Comparison of ENCODE assay signal across 31 cellular contexts in the genomic region with DNA sequence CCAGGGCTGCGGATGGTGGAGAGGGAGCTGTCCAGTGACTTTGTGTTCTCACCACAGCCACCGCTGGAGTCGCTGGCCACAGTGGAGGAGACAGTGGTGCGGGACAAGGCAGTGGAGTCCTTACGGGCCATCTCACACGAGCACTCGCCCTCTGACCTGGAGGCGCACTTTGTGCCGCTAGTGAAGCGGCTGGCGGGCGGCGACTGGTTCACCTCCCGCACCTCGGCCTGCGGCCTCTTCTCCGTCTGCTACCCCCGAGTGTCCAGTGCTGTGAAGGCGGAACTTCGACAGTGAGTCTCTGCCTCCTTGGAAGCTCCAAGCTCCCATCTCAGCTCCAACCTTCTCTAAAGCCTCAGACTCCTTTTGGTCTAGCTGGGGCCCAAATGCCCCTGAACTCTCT.
"Had no signal": no experiment of that assay in that cellular context is flagged by ENCODE, and none has a peak within 500 bp of the region (broad histone marks: within the 10 kb centered on the region; RNA-seq: fewer than 3 reads in every experiment).

No MANE protein-coding gene starts in this region.

- H3K9me3 Mint-ChIP-seq: activated CD4-positive, alpha-beta memory T cell treated with anti-CD3 and anti-CD28 coated beads, Interleukin-2, amount 10 ng/mL, durations not matched to agents 7 days and 5 days; activated CD4-positive, alpha-beta T cell treated with anti-CD3 and anti-CD28 coated beads, Interleukin-2, amount 10 ng/mL, durations not matched to agents 24 days and 14 days; activated naive CD4-positive, alpha-beta T cell treated with anti-CD3 and anti-CD28 coated beads for 36 hours; activated naive CD4-positive, alpha-beta T cell treated with anti-CD3 and anti-CD28 coated beads, Interleukin-2, amount 50 U/mL, for 24 hours; activated naive CD8-positive, alpha-beta T cell treated with anti-CD3 and anti-CD28 coated beads for 36 hours; activated naive CD8-positive, alpha-beta T cell treated with anti-CD3 and anti-CD28 coated beads, Interleukin-2, amount 50 U/mL, for 24 hours; activated T-cell treated with anti-CD3 and anti-CD28 coated beads, Interleukin-2, amount 50 U/mL, for 24 hours; activated T-cell treated with anti-CD3 and anti-CD28 coated beads, Interleukin-2, amount 50 U/mL, for 72 hours; effector memory CD8-positive, alpha-beta T cell; T-helper 2 cell treated with Interferon-gamma antibody and Interleukin-4, amounts not matched to agents 5 μg/mL and 100 μg/mL, for 36 hours had no signal

- FAIRE-seq: colon, endometrium, frontal cortex had no signal

- H3K27ac Mint-ChIP-seq: activated CD4-positive, alpha-beta memory T cell treated with anti-CD3 and anti-CD28 coated beads, Interleukin-2, amount 10 ng/mL, durations not matched to agents 7 days and 5 days; activated CD4-positive, alpha-beta T cell treated with anti-CD3 and anti-CD28 coated beads for 36 hours; activated CD4-positive, alpha-beta T cell treated with anti-CD3 and anti-CD28 coated beads, Interleukin-2, amount 10 ng/mL, durations not matched to agents 24 days and 14 days; activated naive CD4-positive, alpha-beta T cell treated with anti-CD3 and anti-CD28 coated beads for 36 hours; activated naive CD8-positive, alpha-beta T cell treated with anti-CD3 and anti-CD28 coated beads, Interleukin-2, amount 50 U/mL, for 24 hours; activated T-cell treated with anti-CD3 and anti-CD28 coated beads, Interleukin-2, amount 50 U/mL, for 72 hours; effector memory CD8-positive, alpha-beta T cell; T-helper 17 cell; T-helper 2 cell treated with Interferon-gamma antibody and Interleukin-4, amounts not matched to agents 5 μg/mL and 100 μg/mL, for 36 hours had no signal

- H3K4me1 ChIP-seq: body of pancreas had no signal

- DNase-seq: activated CD4-positive, alpha-beta memory T cell treated with anti-CD3 and anti-CD28 coated beads, Interleukin-2, amount 10 ng/mL, durations not matched to agents 7 days and 5 days; activated CD4-positive, alpha-beta T cell treated with anti-CD3 and anti-CD28 coated beads for 36 hours; activated CD4-positive, alpha-beta T cell treated with anti-CD3 and anti-CD28 coated beads, Interleukin-2, amount 10 ng/mL, durations not matched to agents 24 days and 14 days; activated CD4-positive, CD25-positive, alpha-beta regulatory T cell; activated CD4-positive, CD25-positive, alpha-beta regulatory T cell treated with anti-CD3 and anti-CD28 coated beads, Interleukin-2, amount 50 U/mL, for 72 hours; activated CD8-positive, alpha-beta memory T cell treated with anti-CD3 and anti-CD28 coated beads, Interleukin-2, amount 50 U/mL, for 48 hours; activated naive CD4-positive, alpha-beta T cell treated with anti-CD3 and anti-CD28 coated beads for 36 hours; activated naive CD8-positive, alpha-beta T cell treated with anti-CD3 and anti-CD28 coated beads for 36 hours; activated naive CD8-positive, alpha-beta T cell treated with anti-CD3 and anti-CD28 coated beads, Interleukin-2, amount 50 U/mL, for 24 hours; activated T-cell treated with anti-CD3 and anti-CD28 coated beads for 4 hours; activated T-cell treated with anti-CD3 and anti-CD28 coated beads, Interleukin-2, amount 50 U/mL, for 24 hours; activated T-cell treated with anti-CD3 and anti-CD28 coated beads, Interleukin-2, amount 50 U/mL, for 72 hours; amygdala; body of pancreas; caudate nucleus; cortex of kidney; dermis blood vessel endothelial cell; effector CD4-positive, alpha-beta T cell; effector memory CD8-positive, alpha-beta T cell; foreskin fibroblast; T-helper 1 cell; T-helper 17 cell; T1000; WERI-Rb-1 had no signal

- H3K9me3 ChIP-seq: adrenal gland, body of pancreas had no signal

- H3K4me3 ChIP-seq: adrenal gland, body of pancreas had no signal

- H3K27ac ChIP-seq: body of pancreas, WERI-Rb-1 had no signal

- ATAC-seq: activated CD4-positive, alpha-beta T cell treated with anti-CD3 and anti-CD28 coated beads for 36 hours; activated naive CD8-positive, alpha-beta T cell treated with anti-CD3 and anti-CD28 coated beads, Interleukin-2, amount 50 U/mL, for 24 hours; activated T-cell treated with anti-CD3 and anti-CD28 coated beads, Interleukin-2, amount 50 U/mL, for 72 hours; body of pancreas; effector memory CD8-positive, alpha-beta T cell; esophagus mucosa; T-helper 17 cell had no signal

- H3K4me1 Mint-ChIP-seq: activated CD4-positive, alpha-beta memory T cell treated with anti-CD3 and anti-CD28 coated beads, Interleukin-2, amount 10 ng/mL, durations not matched to agents 7 days and 5 days; activated CD4-positive, alpha-beta T cell treated with anti-CD3 and anti-CD28 coated beads for 36 hours; activated CD4-positive, alpha-beta T cell treated with anti-CD3 and anti-CD28 coated beads, Interleukin-2, amount 10 ng/mL, durations not matched to agents 24 days and 14 days; activated naive CD8-positive, alpha-beta T cell treated with anti-CD3 and anti-CD28 coated beads for 36 hours; activated naive CD8-positive, alpha-beta T cell treated with anti-CD3 and anti-CD28 coated beads, Interleukin-2, amount 50 U/mL, for 24 hours had no signal

- H3K27me3 Mint-ChIP-seq: activated CD4-positive, alpha-beta memory T cell treated with anti-CD3 and anti-CD28 coated beads, Interleukin-2, amount 10 ng/mL, durations not matched to agents 7 days and 5 days; activated CD4-positive, alpha-beta T cell treated with anti-CD3 and anti-CD28 coated beads for 36 hours; activated CD4-positive, alpha-beta T cell treated with anti-CD3 and anti-CD28 coated beads, Interleukin-2, amount 10 ng/mL, durations not matched to agents 24 days and 14 days; activated naive CD4-positive, alpha-beta T cell treated with anti-CD3 and anti-CD28 coated beads, Interleukin-2, amount 50 U/mL, for 24 hours; activated naive CD8-positive, alpha-beta T cell treated with anti-CD3 and anti-CD28 coated beads for 36 hours; activated naive CD8-positive, alpha-beta T cell treated with anti-CD3 and anti-CD28 coated beads, Interleukin-2, amount 50 U/mL, for 24 hours; activated T-cell treated with anti-CD3 and anti-CD28 coated beads, Interleukin-2, amount 50 U/mL, for 24 hours; effector memory CD8-positive, alpha-beta T cell; T-helper 17 cell had no signal

- H3K27me3 ChIP-seq: adrenal gland, body of pancreas had no signal

- H3K4me3 Mint-ChIP-seq: activated CD4-positive, alpha-beta memory T cell treated with anti-CD3 and anti-CD28 coated beads, Interleukin-2, amount 10 ng/mL, durations not matched to agents 7 days and 5 days; activated CD4-positive, alpha-beta T cell treated with anti-CD3 and anti-CD28 coated beads for 36 hours; activated CD4-positive, alpha-beta T cell treated with anti-CD3 and anti-CD28 coated beads, Interleukin-2, amount 10 ng/mL, durations not matched to agents 24 days and 14 days; activated naive CD4-positive, alpha-beta T cell treated with anti-CD3 and anti-CD28 coated beads for 36 hours; activated naive CD4-positive, alpha-beta T cell treated with anti-CD3 and anti-CD28 coated beads, Interleukin-2, amount 50 U/mL, for 24 hours; activated naive CD8-positive, alpha-beta T cell treated with anti-CD3 and anti-CD28 coated beads for 36 hours; activated naive CD8-positive, alpha-beta T cell treated with anti-CD3 and anti-CD28 coated beads, Interleukin-2, amount 50 U/mL, for 24 hours; activated T-cell treated with anti-CD3 and anti-CD28 coated beads, Interleukin-2, amount 50 U/mL, for 24 hours; activated T-cell treated with anti-CD3 and anti-CD28 coated beads, Interleukin-2, amount 50 U/mL, for 72 hours; effector memory CD8-positive, alpha-beta T cell; T-helper 17 cell; T-helper 2 cell treated with Interferon-gamma antibody and Interleukin-4, amounts not matched to agents 5 μg/mL and 100 μg/mL, for 36 hours had no signal
